10 cellular contexts compared by ENCODE assay signal in genomic region chr10:127854769-127855583, GRCh38. TPM values are rescaled to one million over a fixed set of nuclear protein-coding genes. Genes with fewer than 3 reads are reported as not detected.
DNase-seq lines count a peak whose midpoint lies in the region; ATAC-seq, FAIRE-seq and TF ChIP-seq lines count a peak whose summit lies in the region.
"Had no signal": no experiment of that assay in that cellular context is flagged by ENCODE, and none has a peak within 500 bp of the region (broad histone marks: within the 10 kb centered on the region; RNA-seq: fewer than 3 reads in every experiment).

No MANE protein-coding gene starts in this region.

- peak; percentile 28 for DNase-seq in GM12892 (ENCODE audit: insufficient read length)
- peak; percentile 37 for DNase-seq in GM20000 (ENCODE audit: low spot score)
- peak; percentile 83 for DNase-seq in OCI-LY7 (ENCODE audit: low spot score)
- no peak for DNase-seq in activated CD8-positive, alpha-beta memory T cell treated with anti-CD3 and anti-CD28 coated beads, Interleukin-2, amount 10 ng/mL, durations not matched to agents 7 days and 5 days
- DNase-seq in AG08395 (ENCODE audit: low spot score), result no peak
- no peak for DNase-seq in substantia nigra (lab: John Stamatoyannopoulos, UW)
- DNase-seq in T-helper 17 cell, result no peak

- H3K36me3 Mint-ChIP-seq in activated CD8-positive, alpha-beta memory T cell treated with anti-CD3 and anti-CD28 coated beads, Interleukin-2, amount 10 ng/mL, durations not matched to agents 7 days and 5 days, result no peaks in the 10 kb centered on the region
- H3K36me3 Mint-ChIP-seq in T-helper 17 cell (ENCODE audit: low read depth), result no peaks in the 10 kb centered on the region

- H3K9me2 ChIP-seq in OCI-LY7 (ENCODE audit: insufficient read depth, low read length), result no peaks in the 10 kb centered on the region

- CTCF ChIA-PET in OCI-LY7 (lab: Charles Lee; ENCODE audit: unreplicated experiment), result interaction anchor here (0.9 to 1.0 kb wide), 2 partner anchors 192 to 209 kb away, joined by 3 read pairs; no protein-coding TSS in a partner anchor
- CTCF ChIA-PET in activated CD8-positive, alpha-beta memory T cell treated with anti-CD3 and anti-CD28 coated beads, Interleukin-2, amount 10 ng/mL, durations not matched to agents 7 days and 5 days (lab: Charles Lee), result interaction anchor here (0.5 to 1.9 kb wide), 9 partner anchors 7 to 1873 kb away, joined by 3 to 18 read pairs (median 5); no protein-coding TSS in a partner anchor

- no peaks in the 10 kb centered on the region for H3K79me2 ChIP-seq in OCI-LY7 (ENCODE audit: insufficient read depth, low read depth, low read length)

- no peak for TF ChIP-seq POLR2A in GM12892 (IDR thresholded peaks at IDR 0.05; ENCODE audit: low read depth, low read length)

- POLR2A ChIA-PET in OCI-LY7 (lab: Charles Lee), result interaction anchor here (0.6 to 1.3 kb wide), 3 partner anchors 193 to 210 kb away, joined by 3 to 4 read pairs (median 3); no protein-coding TSS in a partner anchor

- peak overlapping the region; percentile 54 for H3K4me3 ChIP-seq in OCI-LY7 (ENCODE audit: low read depth, low read length, poor library complexity, severe bottlenecking)

- H2AFZ ChIP-seq in OCI-LY7 (ENCODE audit: low read length), result peak overlapping the region; percentile 83

- no peak overlapping the region for H3K4me3 Mint-ChIP-seq in activated CD8-positive, alpha-beta memory T cell treated with anti-CD3 and anti-CD28 coated beads, Interleukin-2, amount 10 ng/mL, durations not matched to agents 7 days and 5 days
- H3K4me3 Mint-ChIP-seq in T-helper 17 cell, result no peak overlapping the region

- peak; percentile 81 for ATAC-seq in HG03066 (IDR thresholded peaks at IDR 0.05; ENCODE audit: low read depth, unreplicated experiment)
- ATAC-seq in activated CD8-positive, alpha-beta memory T cell treated with anti-CD3 and anti-CD28 coated beads, Interleukin-2, amount 10 ng/mL, durations not matched to agents 7 days and 5 days, result no peak
- no peak for ATAC-seq in T-helper 17 cell

- intact Hi-C loops in OCI-LY7 (cut with micrococcal nuclease; ENCODE audit: unreplicated experiment), result loop anchor here (1.0 kb wide), 1 partner anchor 139 kb away; no protein-coding TSS in a partner anchor

- no peak overlapping the region for H3K27ac Mint-ChIP-seq in activated CD8-positive, alpha-beta memory T cell treated with anti-CD3 and anti-CD28 coated beads, Interleukin-2, amount 10 ng/mL, durations not matched to agents 7 days and 5 days
- H3K27ac Mint-ChIP-seq in T-helper 17 cell, result no peak overlapping the region

- TF ChIP-seq CTCF in GM20000 (IDR thresholded peaks at IDR 0.05; ENCODE audit: extremely low read depth, missing control alignments) (no peak), OCI-LY7 (conservative IDR thresholded peaks at IDR 0.05; ENCODE audit: low read length) (no peak)

- no peak for FAIRE-seq in GM12892 (lab: Jason Lieb, UNC)
- FAIRE-seq: islet of Langerhans had no signal

- H3K36me3 ChIP-seq in OCI-LY7 (ENCODE audit: insufficient read depth, low read length), result no peaks in the 10 kb centered on the region

- no peaks in the 10 kb centered on the region for H3K4me1 Mint-ChIP-seq in activated CD8-positive, alpha-beta memory T cell treated with anti-CD3 and anti-CD28 coated beads, Interleukin-2, amount 10 ng/mL, durations not matched to agents 7 days and 5 days
- H3K4me1 Mint-ChIP-seq in T-helper 17 cell, result peaks cover 6% of the 10 kb centered on the region

- H3K4me1 ChIP-seq in OCI-LY7 (ENCODE audit: insufficient read depth, low read length, poor library complexity, severe bottlenecking), result peaks cover 44% of the 10 kb centered on the region

- H3K9me3 ChIP-seq in OCI-LY7 (ENCODE audit: low read length), result no peaks in the 10 kb centered on the region
- H3K9me3 ChIP-seq in T-helper 17 cell (ENCODE audit: control insufficient read depth, low read length, poor library complexity, severe bottlenecking), result no peaks in the 10 kb centered on the region

- BruUV-seq in OCI-LY7 (replicated peaks; lab: Mats Ljungman, UMichigan), result no TSS peak

- no peaks in the 10 kb centered on the region for H4K20me1 ChIP-seq in OCI-LY7 (ENCODE audit: insufficient read depth, low read length)

- peak overlapping the region; percentile 83 for H3K4me2 ChIP-seq in OCI-LY7 (ENCODE audit: low read length)

- H3K27ac ChIP-seq in OCI-LY7 (ENCODE audit: low read depth, low read length, poor library complexity, severe bottlenecking), result peak overlapping the region; percentile 63
- no peak overlapping the region for H3K27ac ChIP-seq in substantia nigra (ENCODE audit: low read depth, low read length, poor library complexity, severe bottlenecking)

- no peaks in the 10 kb centered on the region for H3K9me3 Mint-ChIP-seq in activated CD8-positive, alpha-beta memory T cell treated with anti-CD3 and anti-CD28 coated beads, Interleukin-2, amount 10 ng/mL, durations not matched to agents 7 days and 5 days (ENCODE audit: low read depth)

- no peaks in the 10 kb centered on the region for H3K27me3 Mint-ChIP-seq in activated CD8-positive, alpha-beta memory T cell treated with anti-CD3 and anti-CD28 coated beads, Interleukin-2, amount 10 ng/mL, durations not matched to agents 7 days and 5 days
- peaks cover 33% of the 10 kb centered on the region for H3K27me3 Mint-ChIP-seq in T-helper 17 cell

RNA-seq across cellular contexts. Expression of gene CLRN3, which starts 37.8 kb away (rescaled TPM):
- polyA plus RNA-seq in GM12892 (2012; ENCODE audit: missing spikeins), result not detected
- not detected in 2 replicates for total RNA-seq in OCI-LY7 (2014; rRNA removed; shearing (Covaris generic))
- not detected in 2 replicates for total RNA-seq in OCI-LY7 (2022)
- not detected for total RNA-seq in activated CD8-positive, alpha-beta memory T cell treated with anti-CD3 and anti-CD28 coated beads, Interleukin-2, amount 10 ng/mL, durations not matched to agents 7 days and 5 days
- total RNA-seq in T-helper 17 cell, result not detected
- total RNA-seq: esophagus mucosa had no signal

RNA-seq across cellular contexts. Expression of gene PTPRE, which starts 51.9 kb away (rescaled TPM):
- polyA plus RNA-seq in GM12892 (2012; ENCODE audit: missing spikeins), result 4.7 TPM
- total RNA-seq in OCI-LY7 (2014; rRNA removed; shearing (Covaris generic)), result 6.8 and 7.1 TPM in 2 replicates
- total RNA-seq in OCI-LY7 (2022) (8.3 and 11.7 TPM in 2 replicates), T-helper 17 cell (10 to 100 TPM; 45.3 to 54.8 TPM)
- 10 to 100 TPM; 16.5 to 27.1 TPM for total RNA-seq in activated CD8-positive, alpha-beta memory T cell treated with anti-CD3 and anti-CD28 coated beads, Interleukin-2, amount 10 ng/mL, durations not matched to agents 7 days and 5 days

Comparison
In these comparisons a context has a peak if more than half of its experiments do, and no peak if none do; other contexts are left out.
1. DNase-seq: peak in GM12892 (single experiment), GM20000 (single experiment) and OCI-LY7 (single experiment); none in activated CD8-positive, alpha-beta memory T cell treated with anti-CD3 and anti-CD28 coated beads, Interleukin-2, amount 10 ng/mL, durations not matched to agents 7 days and 5 days (single experiment), AG08395 (single experiment), substantia nigra (0 of 49) and T-helper 17 cell (0 of 3).